28 cellular contexts compared by ENCODE assay signal in the genomic region with DNA sequence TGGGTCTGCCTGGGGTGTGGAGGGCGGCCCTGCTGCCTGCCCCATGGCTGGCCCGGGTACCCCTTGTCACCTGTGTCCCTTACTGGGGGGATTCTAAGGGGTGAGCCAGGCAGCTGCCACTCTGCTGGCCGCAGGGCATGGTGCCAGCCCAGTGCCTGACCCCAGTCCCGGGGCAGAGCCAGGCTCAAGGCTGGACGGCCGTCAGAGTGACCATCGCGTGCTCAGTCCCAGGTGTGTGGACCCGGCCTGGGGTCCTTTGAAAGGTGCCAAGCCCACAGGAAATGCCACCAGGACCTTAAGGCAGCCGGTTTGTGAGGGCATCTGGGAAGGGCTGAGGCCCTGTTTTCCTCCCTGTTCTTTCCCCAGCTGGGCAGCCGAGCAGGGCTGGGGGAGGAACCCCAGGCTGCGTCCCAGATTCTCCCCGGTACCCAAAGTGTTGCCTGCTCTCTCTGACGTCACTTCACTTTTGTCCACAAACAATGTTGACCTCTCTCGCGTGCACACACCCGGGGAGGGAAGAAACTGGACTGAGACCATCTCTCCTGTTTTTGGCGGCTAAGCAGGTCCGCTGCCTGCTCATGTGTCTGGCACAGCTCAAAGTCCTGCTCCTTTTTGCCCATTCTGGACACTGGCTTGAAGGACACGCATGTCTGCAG. TPM values are rescaled to one million over a fixed set of nuclear protein-coding genes. Genes with fewer than 3 reads are reported as not detected.
"Had no signal": no experiment of that assay in that cellular context is flagged by ENCODE, and none has a peak within 500 bp of the region (broad histone marks: within the 10 kb centered on the region; RNA-seq: fewer than 3 reads in every experiment).

No MANE protein-coding gene starts in this region.

- H3K27ac ChIP-seq: breast epithelium, left ventricle myocardium inferior, parathyroid adenoma, psoas muscle, suprapubic skin, transverse colon, vagina had no signal

- H3K4me3 ChIP-seq: breast epithelium, heart left ventricle, left ventricle myocardium inferior, lung, mucosa of descending colon, psoas muscle, smooth muscle cell, suprapubic skin, transverse colon, vagina had no signal

- ATAC-seq: activated CD4-positive, alpha-beta T cell treated with anti-CD3 and anti-CD28 coated beads for 36 hours; activated CD8-positive, alpha-beta memory T cell treated with anti-CD3 and anti-CD28 coated beads, Interleukin-2, amount 10 ng/mL, durations not matched to agents 7 days and 5 days; activated CD8-positive, alpha-beta T cell treated with anti-CD3 and anti-CD28 coated beads, Interleukin-2, amount 10 ng/mL, durations not matched to agents 7 days and 5 days; esophagus mucosa; heart left ventricle; mucosa of descending colon; psoas muscle; T-cell had no signal

- H3K9ac ChIP-seq: parathyroid adenoma had no signal

- H3K9me3 ChIP-seq: breast epithelium, heart left ventricle, left ventricle myocardium inferior, mucosa of descending colon, psoas muscle, suprapubic skin, transverse colon, vagina had no signal

- H3K36me3 ChIP-seq: breast epithelium, heart left ventricle, left ventricle myocardium inferior, suprapubic skin, transverse colon, vagina had no signal

- H3K4me2 ChIP-seq: smooth muscle cell had no signal

- H3K79me2 ChIP-seq: parathyroid adenoma had no signal

- H3K27me3 ChIP-seq: breast epithelium, heart left ventricle, suprapubic skin, transverse colon, vagina had no signal

- H2AFZ ChIP-seq: parathyroid adenoma had no signal

- H3K4me1 ChIP-seq: breast epithelium, parathyroid adenoma, psoas muscle, transverse colon, vagina had no signal

- DNase-seq: activated B cell treated with CpG ODN at 0.5 μM for 24 hours; activated CD4-positive, alpha-beta T cell treated with anti-CD3 and anti-CD28 coated beads for 36 hours; activated CD8-positive, alpha-beta memory T cell treated with anti-CD3 and anti-CD28 coated beads, Interleukin-2, amount 10 ng/mL, durations not matched to agents 7 days and 5 days; activated CD8-positive, alpha-beta T cell treated with anti-CD3 and anti-CD28 coated beads, Interleukin-2, amount 10 ng/mL, durations not matched to agents 7 days and 5 days; activated naive CD4-positive, alpha-beta T cell treated with anti-CD3 and anti-CD28 coated beads for 36 hours; activated T-cell treated with anti-CD3 and anti-CD28 coated beads, Interleukin-2, amount 50 U/mL, for 48 hours; amniotic stem cell; central memory CD4-positive, alpha-beta T cell; foreskin fibroblast; immature natural killer cell; left ventricle myocardium inferior; mucosa of descending colon; stimulated activated CD4-positive, alpha-beta T cell treated with anti-CD3 and anti-CD28 coated beads, Interleukin-15, amount 100 ng/mL, for 24 hours; stimulated activated CD4-positive, alpha-beta T cell treated with anti-CD3 and anti-CD28 coated beads, Interleukin-2, amount 100 ng/mL, for 24 hours; stimulated activated naive CD4-positive, alpha-beta T cell; T-cell; transverse colon had no signal

RNA-seq across cellular contexts. Expression of a gene that starts 37.6 kb away (rescaled TPM):
- total RNA-seq: activated CD4-positive, alpha-beta T cell treated with anti-CD3 and anti-CD28 coated beads for 36 hours; activated naive CD4-positive, alpha-beta T cell treated with anti-CD3 and anti-CD28 coated beads for 36 hours; activated T-helper 2 cell treated with anti-CD3 and anti-CD28 coated beads, Interferon-gamma antibody, Interleukin-2, Interleukin-4, amounts not matched to agents 10 μg/mL and 5 μg/mL and 100 μg/mL, durations not matched to agents 14 hours and 24 hours and 36 hours; esophagus mucosa; myocyte; T-cell; vagina had no signal
- polyA plus RNA-seq: smooth muscle cell had no signal

RNA-seq across cellular contexts. Expression of a gene that starts 59.3 kb away (rescaled TPM):
- total RNA-seq: activated B cell treated with CpG ODN at 0.5 μM for 24 hours had no signal
- polyA plus RNA-seq: immature natural killer cell had no signal
